Comparison of ENCODE assay signal across 22 cellular contexts in the genomic region with DNA sequence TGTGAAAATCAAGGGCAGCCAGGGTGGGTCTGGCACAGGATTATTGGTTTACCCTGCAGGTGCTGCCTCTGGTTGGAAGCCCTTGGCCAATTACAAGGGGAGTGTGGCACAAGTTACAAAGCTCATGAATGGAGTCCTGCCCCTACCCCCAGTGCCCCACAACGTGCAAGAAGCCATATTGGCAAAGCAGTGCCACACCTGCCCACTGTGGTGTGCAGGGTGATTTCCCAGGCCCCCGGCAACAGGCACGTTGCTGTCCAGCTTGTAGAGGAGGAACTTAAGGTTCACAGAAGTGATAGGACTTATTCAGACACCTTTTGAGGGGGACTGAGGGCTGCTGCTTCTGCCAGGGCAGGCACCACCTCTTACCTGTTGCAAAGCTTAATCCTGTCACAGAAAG. TPM values are rescaled to one million over a fixed set of nuclear protein-coding genes. Genes with fewer than 3 reads are reported as not detected.
DNase-seq lines count a peak whose midpoint lies in the region; ATAC-seq, FAIRE-seq and TF ChIP-seq lines count a peak whose summit lies in the region.
"Had no signal": no experiment of that assay in that cellular context is flagged by ENCODE, and none has a peak within 500 bp of the region (broad histone marks: within the 10 kb centered on the region; RNA-seq: fewer than 3 reads in every experiment).

No MANE protein-coding gene starts in this region.

- no peak overlapping the region for H3K9ac ChIP-seq in HepG2 (ENCODE audit: insufficient read depth, low read depth, low read length)

- H3K27ac ChIP-seq in HepG2 (ENCODE audit: extremely low read length, insufficient read depth, low read length) (no peak overlapping the region), right lobe of liver (peak overlapping the region in 1 of 3 donors; percentile 70)
- H3K27ac ChIP-seq: A549, Peyer's patch, SJCRH30 had no signal

- DNase-seq in HepG2 (ENCODE audit: low spot score) = no peak
- no peak for DNase-seq in right lobe of liver
- no peak for DNase-seq in memory B cell (ENCODE audit: low spot score in 2 of 2)
- DNase-seq in activated naive CD4-positive, alpha-beta T cell treated with anti-CD3 and anti-CD28 coated beads, Interleukin-2, amount 10 ng/mL, durations not matched to agents 7 days and 5 days = no peak
- no peak for DNase-seq in A172 (ENCODE audit: low spot score)
- DNase-seq: Caco-2; CD4-positive, alpha-beta T cell; DMS 273 treated with DMSO at 0.1 percent for 48 hours; GOT3; Kasumi-1; NCI-H1417 treated with DMSO at 0.1 percent for 48 hours; NCI-H187; NCI-H446; NCI-H526; Peyer's patch; SJCRH30 had no signal

- ATAC-seq in HepG2 = no peak
- no peak for ATAC-seq in right lobe of liver
- ATAC-seq in activated T-helper 17 cell treated with anti-CD3 and anti-CD28 coated beads, Interleukin-2, amount 50 U/mL, for 72 hours (replicated peaks) = peak; percentile 7
- ATAC-seq in memory B cell (ENCODE audit: low read depth) = peak; percentile 73
- no peak for ATAC-seq in GM18519 (IDR thresholded peaks at IDR 0.05; ENCODE audit: low FRiP score, unreplicated experiment)
- ATAC-seq: A549 had no signal

- no peak overlapping the region for H3K4me3 Mint-ChIP-seq in activated T-helper 17 cell treated with anti-CD3 and anti-CD28 coated beads, Interleukin-2, amount 50 U/mL, for 72 hours
- H3K4me3 Mint-ChIP-seq in memory B cell = no peak overlapping the region
- H3K4me3 Mint-ChIP-seq in activated naive CD4-positive, alpha-beta T cell treated with anti-CD3 and anti-CD28 coated beads, Interleukin-2, amount 10 ng/mL, durations not matched to agents 7 days and 5 days = no peak overlapping the region
- H3K4me3 Mint-ChIP-seq: CD4-positive, alpha-beta T cell had no signal

- H2AFZ ChIP-seq in HepG2 (ENCODE audit: low read length) = no peak overlapping the region

- H3K4me1 Mint-ChIP-seq in activated T-helper 17 cell treated with anti-CD3 and anti-CD28 coated beads, Interleukin-2, amount 50 U/mL, for 72 hours = no peaks in the 10 kb centered on the region
- peaks cover 8% of the 10 kb centered on the region for H3K4me1 Mint-ChIP-seq in memory B cell
- no peaks in the 10 kb centered on the region for H3K4me1 Mint-ChIP-seq in activated naive CD4-positive, alpha-beta T cell treated with anti-CD3 and anti-CD28 coated beads, Interleukin-2, amount 10 ng/mL, durations not matched to agents 7 days and 5 days

- POLR2A ChIA-PET in HepG2 (lab: Yijun Ruan, JAX) = interaction anchor here (1.3 to 2.0 kb wide), 2 partner anchors 11 to 55 kb away, joined by 4 to 7 read pairs; a partner anchor contains a TSS

- H3K36me3 Mint-ChIP-seq in activated T-helper 17 cell treated with anti-CD3 and anti-CD28 coated beads, Interleukin-2, amount 50 U/mL, for 72 hours (ENCODE audit: low read depth) = no peaks in the 10 kb centered on the region
- H3K36me3 Mint-ChIP-seq in memory B cell = no peaks in the 10 kb centered on the region
- H3K36me3 Mint-ChIP-seq in activated naive CD4-positive, alpha-beta T cell treated with anti-CD3 and anti-CD28 coated beads, Interleukin-2, amount 10 ng/mL, durations not matched to agents 7 days and 5 days = peaks cover 1% of the 10 kb centered on the region

- TF ChIP-seq POLR2A in HepG2 (IDR thresholded peaks at IDR 0.05; ENCODE audit: insufficient read depth in 1 of 2, low read depth in 2 of 2, low read length in 2 of 2) (no peak), right lobe of liver (IDR thresholded peaks at IDR 0.05) (no peak)

- no peaks in the 10 kb centered on the region for H3K27me3 Mint-ChIP-seq in activated T-helper 17 cell treated with anti-CD3 and anti-CD28 coated beads, Interleukin-2, amount 50 U/mL, for 72 hours
- no peaks in the 10 kb centered on the region for H3K27me3 Mint-ChIP-seq in memory B cell
- H3K27me3 Mint-ChIP-seq in activated naive CD4-positive, alpha-beta T cell treated with anti-CD3 and anti-CD28 coated beads, Interleukin-2, amount 10 ng/mL, durations not matched to agents 7 days and 5 days = no peaks in the 10 kb centered on the region
- H3K27me3 Mint-ChIP-seq: CD4-positive, alpha-beta T cell had no signal

- no peaks in the 10 kb centered on the region for H3K79me2 ChIP-seq in HepG2 (ENCODE audit: insufficient read depth, low read length)

- no peak overlapping the region for H3K27ac Mint-ChIP-seq in activated T-helper 17 cell treated with anti-CD3 and anti-CD28 coated beads, Interleukin-2, amount 50 U/mL, for 72 hours
- no peak overlapping the region for H3K27ac Mint-ChIP-seq in memory B cell
- no peak overlapping the region for H3K27ac Mint-ChIP-seq in activated naive CD4-positive, alpha-beta T cell treated with anti-CD3 and anti-CD28 coated beads, Interleukin-2, amount 10 ng/mL, durations not matched to agents 7 days and 5 days
- H3K27ac Mint-ChIP-seq: CD4-positive, alpha-beta T cell had no signal

- intact Hi-C loops in HepG2 (cut with micrococcal nuclease; ENCODE audit: unreplicated experiment) = no loop called here
- intact Hi-C loops in right lobe of liver (cut with DNase I) = no loop called here

- 47% methylated on average over 3 of the region's 3 CpGs for WGBS in HepG2 (ENCODE audit: low lambda C conversion rate)
- WGBS in right lobe of liver (ENCODE audit: insufficient coverage, low coverage, low lambda C conversion rate, missing lambda C conversion rate) = no CpG with 5 or more reads among the region's 3 CpGs

- BruUV-seq in HepG2 (replicated peaks; lab: Mats Ljungman, UMichigan) = no TSS peak

- TF ChIP-seq CTCF in HepG2 (CRISPR knock-in tag; IDR thresholded peaks at IDR 0.05) (no peak), right lobe of liver (IDR thresholded peaks at IDR 0.05) (no peak)

- TF ChIP-seq EP300 in HepG2 (IDR thresholded peaks at IDR 0.05; ENCODE audit: low read depth in 2 of 2, low read length in 2 of 2) (no peak), HepG2 (CRISPR knock-in tag; IDR thresholded peaks at IDR 0.05; ENCODE audit: borderline replicate concordance) (no peak)

- H4K20me1 ChIP-seq in HepG2 (ENCODE audit: insufficient read depth, low read length) = no peaks in the 10 kb centered on the region

- in situ Hi-C loops in HepG2 (cut with HindIII; ENCODE audit: extremely low pct_ligation_motif_present, low pct_unique_long_range_greater_than_20kb) = no loop called here

- no peak overlapping the region for H3K4me3 ChIP-seq in HepG2 (replicated peaks in 1 of 3; ENCODE audit: insufficient read depth in 1 of 3, low read depth in 2 of 3, low read length in 3 of 3)
- H3K4me3 ChIP-seq in right lobe of liver = no peak overlapping the region
- H3K4me3 ChIP-seq: A549, Peyer's patch, SJCRH30 had no signal

- H3K4me1 ChIP-seq in HepG2 (ENCODE audit: insufficient read depth, low read length) (peaks cover 93% of the 10 kb centered on the region), right lobe of liver (peaks cover 0 to 66% (median 23%) of the 10 kb centered on the region in 4 donors)
- H3K4me1 ChIP-seq: SJCRH30 had no signal

- no peak for TF ChIP-seq RAD21 in HepG2 (CRISPR knock-in tag; IDR thresholded peaks at IDR 0.05)

- no peak for FAIRE-seq in HepG2 (lab: Jason Lieb, UNC)
- FAIRE-seq: A549, GM12892 had no signal

- no peak overlapping the region for H3K4me2 ChIP-seq in HepG2 (ENCODE audit: low read depth, low read length)
- H3K4me2 ChIP-seq: A549 had no signal

- no peaks in the 10 kb centered on the region for H3K9me3 Mint-ChIP-seq in activated T-helper 17 cell treated with anti-CD3 and anti-CD28 coated beads, Interleukin-2, amount 50 U/mL, for 72 hours
- H3K9me3 Mint-ChIP-seq in memory B cell = no peaks in the 10 kb centered on the region
- no peaks in the 10 kb centered on the region for H3K9me3 Mint-ChIP-seq in activated naive CD4-positive, alpha-beta T cell treated with anti-CD3 and anti-CD28 coated beads, Interleukin-2, amount 10 ng/mL, durations not matched to agents 7 days and 5 days
- H3K9me3 Mint-ChIP-seq: CD4-positive, alpha-beta T cell had no signal

- H3K36me3 ChIP-seq in HepG2 (replicated peaks in 1 of 2; ENCODE audit: control insufficient read depth in 1 of 2, insufficient read depth in 2 of 2, low read length in 2 of 2) = no peaks in the 10 kb centered on the region
- H3K36me3 ChIP-seq in right lobe of liver = no peaks in the 10 kb centered on the region
- H3K36me3 ChIP-seq: Peyer's patch, SJCRH30 had no signal

- H3K27me3 ChIP-seq in HepG2 (ENCODE audit: control insufficient read depth in 1 of 2, insufficient read depth in 2 of 2, low read length in 2 of 2) (no peaks in the 10 kb centered on the region), right lobe of liver (no peaks in the 10 kb centered on the region)
- H3K27me3 ChIP-seq: Peyer's patch, SJCRH30 had no signal

- CTCF ChIA-PET in HepG2 (lab: Yijun Ruan, JAX; ENCODE audit: low intra/inter-chr PET ratio, low total read pairs) = no interaction called here
- CTCF ChIA-PET in activated naive CD4-positive, alpha-beta T cell treated with anti-CD3 and anti-CD28 coated beads, Interleukin-2, amount 10 ng/mL, durations not matched to agents 7 days and 5 days (lab: Charles Lee) = interaction anchor here (1.3 kb wide), 1 partner anchor 477 kb away, joined by 3 read pairs; no protein-coding TSS in a partner anchor

- H3K9me3 ChIP-seq in HepG2 (ENCODE audit: low read length) (no peaks in the 10 kb centered on the region), right lobe of liver (no peaks in the 10 kb centered on the region)
- H3K9me3 ChIP-seq: A549, Caco-2, Peyer's patch, SJCRH30 had no signal

RNA-seq across cellular contexts. Expression of a gene that starts 11.4 kb away (rescaled TPM):
- total RNA-seq in HepG2 (2016; rRNA removed; fragmentation: Illumina TruSeq; extraction: Trizol) = 3.7 and 5.2 TPM in 2 replicates
- 1.1 and 1.9 TPM in 2 replicates for total RNA-seq in HepG2 (2016; cell fraction: cytosol; rRNA removed; fragmentation: Illumina TruSeq; extraction: Trizol; ENCODE audit: low read depth)
- total RNA-seq in HepG2 (2016; cell fraction: insoluble cytoplasmic fraction; rRNA removed; fragmentation: Illumina TruSeq; extraction: Trizol) = 4.7 and 6.3 TPM in 2 replicates
- total RNA-seq in HepG2 (2016; cell fraction: membrane; rRNA removed; fragmentation: Illumina TruSeq; extraction: Trizol) = 1.9 TPM in 2 replicates
- total RNA-seq in HepG2 (2016; cell fraction: nucleus; rRNA removed; fragmentation: Illumina TruSeq; extraction: Trizol) = 2.4 and 3.4 TPM in 2 replicates
- polyA plus RNA-seq in HepG2 (2011; rRNA removed) = 13.1 and 13.7 TPM in 2 replicates
- polyA plus RNA-seq in HepG2 (2011; cell fraction: cytosol; rRNA removed) = 14.4 and 17.0 TPM in 2 replicates
- polyA plus RNA-seq in HepG2 (2011; cell fraction: nucleus; rRNA removed) = 11.1 and 11.2 TPM in 2 replicates
- polyA plus RNA-seq in HepG2 (2012) = 10.0 and 13.7 TPM in 2 replicates
- polyA plus RNA-seq in HepG2 (2016; cell fraction: cytosol; fragmentation: Illumina TruSeq; extraction: Trizol; ENCODE audit: low read depth) = 3.8 and 5.7 TPM in 2 replicates
- 7.2 and 9.2 TPM in 2 replicates for polyA plus RNA-seq in HepG2 (2016; cell fraction: insoluble cytoplasmic fraction; fragmentation: Illumina TruSeq; extraction: Trizol; ENCODE audit: low read depth)
- 5.6 and 5.8 TPM in 2 replicates for polyA plus RNA-seq in HepG2 (2016; cell fraction: membrane; fragmentation: Illumina TruSeq; extraction: Trizol; ENCODE audit: low read depth)
- polyA plus RNA-seq in HepG2 (2016; cell fraction: nucleus; fragmentation: Illumina TruSeq; extraction: Trizol; ENCODE audit: insufficient read depth, low read depth) = 5.1 and 7.2 TPM in 2 replicates
- polyA minus RNA-seq in HepG2 (2011; rRNA and poly(A)+ RNA removed; ENCODE audit: low replicate concordance) = 12.5 and 12.6 TPM in 2 replicates
- polyA minus RNA-seq in HepG2 (2011; cell fraction: cytosol; rRNA and poly(A)+ RNA removed) = 6.0 and 7.2 TPM in 2 replicates
- polyA minus RNA-seq in HepG2 (2011; cell fraction: nucleus; rRNA and poly(A)+ RNA removed) = 7.0 and 9.8 TPM in 2 replicates
- total RNA-seq in right lobe of liver = 10 to 100 TPM; 19.3 to 56.3 (median 36.3) TPM
- 10 to 100 TPM in 1 of 2 donors, 1 to 10 TPM in 1; 7.4 to 10.6 TPM for total RNA-seq in activated T-helper 17 cell treated with anti-CD3 and anti-CD28 coated beads, Interleukin-2, amount 50 U/mL, for 72 hours
- total RNA-seq in A172 (2014; rRNA removed; shearing (Covaris generic)) = 5.7 and 6.3 TPM in 2 replicates

RNA-seq across cellular contexts. Expression of a gene that starts 23.2 kb away (rescaled TPM):
- total RNA-seq in HepG2 (2016; rRNA removed; fragmentation: Illumina TruSeq; extraction: Trizol) = not detected in 2 replicates
- total RNA-seq in HepG2 (2016; cell fraction: cytosol; rRNA removed; fragmentation: Illumina TruSeq; extraction: Trizol; ENCODE audit: low read depth) = not detected in 2 replicates
- not detected in 2 replicates for total RNA-seq in HepG2 (2016; cell fraction: insoluble cytoplasmic fraction; rRNA removed; fragmentation: Illumina TruSeq; extraction: Trizol)
- not detected in 2 replicates for total RNA-seq in HepG2 (2016; cell fraction: membrane; rRNA removed; fragmentation: Illumina TruSeq; extraction: Trizol)
- not detected in 2 replicates for total RNA-seq in HepG2 (2016; cell fraction: nucleus; rRNA removed; fragmentation: Illumina TruSeq; extraction: Trizol)
- not detected in 2 replicates for polyA plus RNA-seq in HepG2 (2011; rRNA removed)
- not detected in 2 replicates for polyA plus RNA-seq in HepG2 (2011; cell fraction: cytosol; rRNA removed)
- polyA plus RNA-seq in HepG2 (2011; cell fraction: nucleus; rRNA removed) = not detected in 2 replicates
- not detected in 2 replicates for polyA plus RNA-seq in HepG2 (2012)
- polyA plus RNA-seq in HepG2 (2016; cell fraction: cytosol; fragmentation: Illumina TruSeq; extraction: Trizol; ENCODE audit: low read depth) = not detected in 2 replicates
- polyA plus RNA-seq in HepG2 (2016; cell fraction: insoluble cytoplasmic fraction; fragmentation: Illumina TruSeq; extraction: Trizol; ENCODE audit: low read depth) = not detected in 2 replicates
- polyA plus RNA-seq in HepG2 (2016; cell fraction: membrane; fragmentation: Illumina TruSeq; extraction: Trizol; ENCODE audit: low read depth) = not detected in 2 replicates
- polyA plus RNA-seq in HepG2 (2016; cell fraction: nucleus; fragmentation: Illumina TruSeq; extraction: Trizol; ENCODE audit: insufficient read depth, low read depth) = not detected in 2 replicates
- polyA minus RNA-seq in HepG2 (2011; rRNA and poly(A)+ RNA removed; ENCODE audit: low replicate concordance) = not detected in 2 replicates
- not detected in 2 replicates for polyA minus RNA-seq in HepG2 (2011; cell fraction: cytosol; rRNA and poly(A)+ RNA removed)
- not detected in 2 replicates for polyA minus RNA-seq in HepG2 (2011; cell fraction: nucleus; rRNA and poly(A)+ RNA removed)
- total RNA-seq in right lobe of liver = not detected
- not detected for total RNA-seq in activated T-helper 17 cell treated with anti-CD3 and anti-CD28 coated beads, Interleukin-2, amount 50 U/mL, for 72 hours
- total RNA-seq in A172 (2014; rRNA removed; shearing (Covaris generic)) = 0.22 TPM in 1 of 2 replicates, not detected in the other
- total RNA-seq: CD4-positive, alpha-beta T cell; OCI-LY7; Peyer's patch had no signal
- polyA plus RNA-seq: BJ had no signal

RNA-seq across cellular contexts. Expression of a gene that starts 54.3 kb away (rescaled TPM):
- 96.7 and 152 TPM in 2 replicates for total RNA-seq in HepG2 (2016; rRNA removed; fragmentation: Illumina TruSeq; extraction: Trizol)
- 10.4 and 13.0 TPM in 2 replicates for total RNA-seq in HepG2 (2016; cell fraction: cytosol; rRNA removed; fragmentation: Illumina TruSeq; extraction: Trizol; ENCODE audit: low read depth)
- total RNA-seq in HepG2 (2016; cell fraction: insoluble cytoplasmic fraction; rRNA removed; fragmentation: Illumina TruSeq; extraction: Trizol) = 94.1 and 153 TPM in 2 replicates
- total RNA-seq in HepG2 (2016; cell fraction: membrane; rRNA removed; fragmentation: Illumina TruSeq; extraction: Trizol) = 14.4 and 16.9 TPM in 2 replicates
- 41.8 and 47.5 TPM in 2 replicates for total RNA-seq in HepG2 (2016; cell fraction: nucleus; rRNA removed; fragmentation: Illumina TruSeq; extraction: Trizol)
- polyA plus RNA-seq in HepG2 (2011; rRNA removed) = 72.7 and 87.8 TPM in 2 replicates
- 51.4 and 77.1 TPM in 2 replicates for polyA plus RNA-seq in HepG2 (2011; cell fraction: cytosol; rRNA removed)
- 20.7 and 25.9 TPM in 2 replicates for polyA plus RNA-seq in HepG2 (2011; cell fraction: nucleus; rRNA removed)
- 48.6 and 50.0 TPM in 2 replicates for polyA plus RNA-seq in HepG2 (2012)
- 4.1 TPM in 2 replicates for polyA plus RNA-seq in HepG2 (2016; cell fraction: cytosol; fragmentation: Illumina TruSeq; extraction: Trizol; ENCODE audit: low read depth)
- 119 and 129 TPM in 2 replicates for polyA plus RNA-seq in HepG2 (2016; cell fraction: insoluble cytoplasmic fraction; fragmentation: Illumina TruSeq; extraction: Trizol; ENCODE audit: low read depth)
- polyA plus RNA-seq in HepG2 (2016; cell fraction: membrane; fragmentation: Illumina TruSeq; extraction: Trizol; ENCODE audit: low read depth) = 9.8 and 10.1 TPM in 2 replicates
- polyA plus RNA-seq in HepG2 (2016; cell fraction: nucleus; fragmentation: Illumina TruSeq; extraction: Trizol; ENCODE audit: insufficient read depth, low read depth) = 56.3 and 59.0 TPM in 2 replicates
- polyA minus RNA-seq in HepG2 (2011; rRNA and poly(A)+ RNA removed; ENCODE audit: low replicate concordance) = 28.4 and 56.2 TPM in 2 replicates
- 46.3 and 52.4 TPM in 2 replicates for polyA minus RNA-seq in HepG2 (2011; cell fraction: cytosol; rRNA and poly(A)+ RNA removed)
- polyA minus RNA-seq in HepG2 (2011; cell fraction: nucleus; rRNA and poly(A)+ RNA removed) = 28.8 and 40.4 TPM in 2 replicates
- 10 to 100 TPM in 4 of 6 experiments, 1 to 10 TPM in 2; 5.2 to 43.8 (median 20.1) TPM for total RNA-seq in right lobe of liver
- total RNA-seq in activated T-helper 17 cell treated with anti-CD3 and anti-CD28 coated beads, Interleukin-2, amount 50 U/mL, for 72 hours = 10 to 100 TPM; 21.0 to 35.6 TPM
- 133 and 141 TPM in 2 replicates for total RNA-seq in A172 (2014; rRNA removed; shearing (Covaris generic))

Comparison
In these comparisons a context has a peak if more than half of its experiments do, and no peak if none do; other contexts are left out.
1. ATAC-seq: peak in activated T-helper 17 cell treated with anti-CD3 and anti-CD28 coated beads, Interleukin-2, amount 50 U/mL, for 72 hours (single experiment) and memory B cell (single experiment); none in HepG2 (single experiment), right lobe of liver (0 of 4) and GM18519 (single experiment).